Comparison of ENCODE assay signal across 14 cellular contexts in the genomic region with DNA sequence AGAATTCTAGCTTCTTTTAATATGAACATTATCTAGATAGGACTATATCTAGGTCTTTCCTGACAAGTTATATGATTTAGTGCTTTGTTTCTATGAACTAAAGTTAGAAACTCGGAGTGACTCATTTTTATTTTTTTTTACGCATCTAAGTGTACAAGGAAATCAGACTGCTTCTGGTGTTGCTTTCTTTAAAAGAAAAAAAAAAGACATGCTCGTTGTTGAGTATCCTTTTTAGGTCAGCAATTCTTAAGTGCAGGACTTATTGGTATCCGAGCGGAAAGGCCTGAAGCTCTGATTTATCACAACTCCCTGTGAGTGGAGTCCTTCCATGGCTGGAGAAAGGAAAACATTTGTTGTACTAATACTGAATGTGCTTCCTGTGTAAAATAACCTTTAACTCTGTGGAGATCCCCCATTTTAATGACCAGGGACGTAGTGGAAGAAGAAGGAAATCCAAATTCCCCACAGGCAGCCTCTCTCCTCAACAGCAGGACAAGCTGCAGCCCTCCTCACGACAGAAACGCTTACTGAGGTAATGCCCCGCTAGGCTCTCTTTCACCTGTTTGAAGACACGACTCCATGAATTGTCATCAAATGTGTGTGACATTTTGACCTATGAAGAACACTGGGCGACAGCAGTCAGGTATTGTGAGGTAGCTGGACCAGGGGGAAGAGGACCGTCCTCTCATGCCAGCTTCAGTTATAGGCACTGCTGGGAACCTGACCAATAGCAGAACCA. TPM values are rescaled to one million over a fixed set of nuclear protein-coding genes. Genes with fewer than 3 reads are reported as not detected.
DNase-seq lines count a peak whose midpoint lies in the region; ATAC-seq and TF ChIP-seq lines count a peak whose summit lies in the region.
"Had no signal": no experiment of that assay in that cellular context is flagged by ENCODE, and none has a peak within 500 bp of the region (broad histone marks: within the 10 kb centered on the region; RNA-seq: fewer than 3 reads in every experiment).

No MANE protein-coding gene starts in this region.

- no peak overlapping the region for H3K4me3 Mint-ChIP-seq in natural killer cell treated with Interleukin-12 subunit alpha and Interleukin-12 subunit beta and Interleukin-15 and Interleukin-18, amount 100 ng/mL, for 72 hours
- H3K4me3 Mint-ChIP-seq: activated B cell treated with CpG ODN at 0.5 μM for 24 hours had no signal

- no peaks in the 10 kb centered on the region for H3K9me3 ChIP-seq in spleen
- no peaks in the 10 kb centered on the region for H3K9me3 ChIP-seq in breast epithelium
- H3K9me3 ChIP-seq: MG63 had no signal

- TF ChIP-seq POLR2A in spleen (IDR thresholded peaks at IDR 0.05) = no peak
- no peak for TF ChIP-seq POLR2A in breast epithelium (IDR thresholded peaks at IDR 0.05)

- H3K27me3 Mint-ChIP-seq in natural killer cell treated with Interleukin-12 subunit alpha and Interleukin-12 subunit beta and Interleukin-15 and Interleukin-18, amount 100 ng/mL, for 72 hours = peaks cover 6 to 12% of the 10 kb centered on the region in 2 donors
- H3K27me3 Mint-ChIP-seq: activated B cell treated with CpG ODN at 0.5 μM for 24 hours had no signal

- H3K27ac ChIP-seq in spleen = peak overlapping the region in 6 of 8 donors; percentile 33 to 63 (median 46)
- H3K27ac ChIP-seq in breast epithelium = peak overlapping the region in 1 of 2 donors; percentile 60
- H3K27ac ChIP-seq: BLaER1 treated with 17β-estradiol and CSF1 and Interleukin-3, amounts not matched to agents 10 nM and 100 nM; HL-60; SK-N-MC had no signal

- H3K27ac Mint-ChIP-seq in natural killer cell treated with Interleukin-12 subunit alpha and Interleukin-12 subunit beta and Interleukin-15 and Interleukin-18, amount 100 ng/mL, for 72 hours = no peak overlapping the region
- H3K27ac Mint-ChIP-seq: activated B cell treated with CpG ODN at 0.5 μM for 24 hours had no signal

- H3K36me3 ChIP-seq in spleen = no peaks in the 10 kb centered on the region
- H3K36me3 ChIP-seq in breast epithelium = no peaks in the 10 kb centered on the region
- H3K36me3 ChIP-seq: BLaER1 treated with 17β-estradiol and CSF1 and Interleukin-3, amounts not matched to agents 10 nM and 100 nM; MG63 had no signal

- H3K27me3 ChIP-seq in spleen (replicated peaks in 1 of 7) (no peaks in the 10 kb centered on the region), breast epithelium (no peaks in the 10 kb centered on the region)
- H3K27me3 ChIP-seq: BLaER1 treated with 17β-estradiol and CSF1 and Interleukin-3, amounts not matched to agents 10 nM and 100 nM; MG63 had no signal

- DNase-seq in LoVo (ENCODE audit: low spot score) (peak; percentile 2), left ventricle myocardium superior (no peak), spleen (no peak), breast epithelium (ENCODE audit: low spot score in 2 of 2) (no peak)
- DNase-seq in natural killer cell treated with Interleukin-12 subunit alpha and Interleukin-12 subunit beta and Interleukin-15 and Interleukin-18, amount 100 ng/mL, for 72 hours (ENCODE audit: low spot score) = no peak
- DNase-seq: activated B cell treated with CpG ODN at 0.5 μM for 24 hours, anterior cingulate cortex, MG63 had no signal

- no peaks in the 10 kb centered on the region for H3K36me3 Mint-ChIP-seq in natural killer cell treated with Interleukin-12 subunit alpha and Interleukin-12 subunit beta and Interleukin-15 and Interleukin-18, amount 100 ng/mL, for 72 hours

- H3K4me3 ChIP-seq in spleen (no peak overlapping the region), breast epithelium (no peak overlapping the region)
- H3K4me3 ChIP-seq: BLaER1 treated with 17β-estradiol and CSF1 and Interleukin-3, amounts not matched to agents 10 nM and 100 nM; MG63; SK-N-MC had no signal

- ATAC-seq in GM19372 (IDR thresholded peaks at IDR 0.05; ENCODE audit: low read depth, unreplicated experiment) (peak; percentile 36), left ventricle myocardium superior (peak; percentile 25), GM18502 (IDR thresholded peaks at IDR 0.05; ENCODE audit: poor library complexity, unreplicated experiment) (no peak), HG02759 (IDR thresholded peaks at IDR 0.05; ENCODE audit: unreplicated experiment) (no peak)
- ATAC-seq in natural killer cell treated with Interleukin-12 subunit alpha and Interleukin-12 subunit beta and Interleukin-15 and Interleukin-18, amount 100 ng/mL, for 72 hours = no peak

- 52 to 74% (median 61%) methylated on average over 12 of the region's 12 CpGs for WGBS in spleen, 5 donors

- H3K4me1 ChIP-seq in spleen (peaks cover 0 to 54% (median 25%) of the 10 kb centered on the region in 6 donors), breast epithelium (no peaks in the 10 kb centered on the region)

- no peaks in the 10 kb centered on the region for H3K9me3 Mint-ChIP-seq in natural killer cell treated with Interleukin-12 subunit alpha and Interleukin-12 subunit beta and Interleukin-15 and Interleukin-18, amount 100 ng/mL, for 72 hours
- H3K9me3 Mint-ChIP-seq: activated B cell treated with CpG ODN at 0.5 μM for 24 hours had no signal

- no peak for TF ChIP-seq CTCF in spleen (IDR thresholded peaks at IDR 0.05 in 8 of 11, conservative IDR thresholded peaks at IDR 0.05 in 3 of 11)
- no peak for TF ChIP-seq CTCF in breast epithelium (IDR thresholded peaks at IDR 0.05)

- intact Hi-C loops in left ventricle myocardium superior (cut with micrococcal nuclease) = no loop called here
- intact Hi-C loops in spleen (cut with DNase I; ENCODE audit: low total_unique reads) = no loop called here
- intact Hi-C loops in breast epithelium (cut with DNase I; ENCODE audit: low total_unique reads) = no loop called here

- peaks cover 7 to 8% of the 10 kb centered on the region in 2 donors for H3K4me1 Mint-ChIP-seq in natural killer cell treated with Interleukin-12 subunit alpha and Interleukin-12 subunit beta and Interleukin-15 and Interleukin-18, amount 100 ng/mL, for 72 hours (ENCODE audit: low read depth in 2 of 2)

RNA-seq across cellular contexts. Expression of a gene that starts 17.9 kb away (rescaled TPM):
- total RNA-seq in left ventricle myocardium superior (113 TPM), spleen (10 to 100 TPM; 28.8 to 57.1 (median 53.1) TPM), breast epithelium (10 to 100 TPM; 47.3 to 72.5 (median 65.5) TPM)
- 10 to 100 TPM; 51.5 to 97.5 (median 80.0) TPM for polyA plus RNA-seq in spleen
- total RNA-seq in natural killer cell treated with Interleukin-12 subunit alpha and Interleukin-12 subunit beta and Interleukin-15 and Interleukin-18, amount 100 ng/mL, for 72 hours = 100 to 1,000 TPM in 1 of 2 donors, 10 to 100 TPM in 1; 75.7 to 119 TPM

Comparison
In these comparisons a context has a peak if more than half of its experiments do, and no peak if none do; other contexts are left out.
1. ATAC-seq: peak in GM19372 (single experiment) and left ventricle myocardium superior (single experiment); none in GM18502 (single experiment), natural killer cell treated with Interleukin-12 subunit alpha and Interleukin-12 subunit beta and Interleukin-15 and Interleukin-18, amount 100 ng/mL, for 72 hours (0 of 2) and HG02759 (single experiment).